Comparison of ENCODE assay signal across 32 cellular contexts in genomic region chr13:97621025-97621424, GRCh38.
"Had no signal": no experiment of that assay in that cellular context is flagged by ENCODE, and none has a peak within 500 bp of the region (broad histone marks: within the 10 kb centered on the region; RNA-seq: fewer than 3 reads in every experiment).

No MANE protein-coding gene starts in this region.

- H3K4me3 ChIP-seq: esophagus muscularis mucosa, gastrocnemius medialis had no signal

- H3K9me3 ChIP-seq: esophagus muscularis mucosa, gastrocnemius medialis had no signal

- H3K36me3 ChIP-seq: esophagus muscularis mucosa, gastrocnemius medialis, WERI-Rb-1 had no signal

- H3K4me3 Mint-ChIP-seq: activated B cell treated with CpG ODN at 0.5 μM for 24 hours; activated CD8-positive, alpha-beta T cell treated with anti-CD3 and anti-CD28 coated beads for 36 hours; activated naive CD8-positive, alpha-beta T cell; activated T-cell treated with anti-CD3 and anti-CD28 coated beads, Interleukin-2, amount 50 U/mL, for 4 hours; activated T-helper 17 cell treated with anti-CD3 and anti-CD28 coated beads, Interleukin-2, amount 50 U/mL, for 72 hours; effector memory CD8-positive, alpha-beta T cell; T-helper 17 cell; T-helper 2 cell treated with Interferon-gamma antibody and Interleukin-4, amounts not matched to agents 5 μg/mL and 100 μg/mL, for 36 hours had no signal

- H3K4me1 Mint-ChIP-seq: activated B cell treated with CpG ODN at 0.5 μM for 24 hours; activated T-helper 17 cell treated with anti-CD3 and anti-CD28 coated beads, Interleukin-2, amount 50 U/mL, for 72 hours; T-helper 17 cell had no signal

- H3K27me3 ChIP-seq: esophagus muscularis mucosa, foreskin keratinocyte, gastrocnemius medialis had no signal

- H3K27ac Mint-ChIP-seq: activated B cell treated with CpG ODN at 0.5 μM for 24 hours; activated CD8-positive, alpha-beta T cell treated with anti-CD3 and anti-CD28 coated beads for 36 hours; activated naive CD8-positive, alpha-beta T cell; activated T-helper 17 cell treated with anti-CD3 and anti-CD28 coated beads, Interleukin-2, amount 50 U/mL, for 72 hours; effector memory CD8-positive, alpha-beta T cell; T-helper 17 cell; T-helper 2 cell treated with Interferon-gamma antibody and Interleukin-4, amounts not matched to agents 5 μg/mL and 100 μg/mL, for 36 hours had no signal

- H3K27ac ChIP-seq: esophagus muscularis mucosa, foreskin keratinocyte, gastrocnemius medialis, WERI-Rb-1 had no signal

- H3K36me3 Mint-ChIP-seq: activated naive CD8-positive, alpha-beta T cell had no signal

- H3K4me1 ChIP-seq: esophagus muscularis mucosa, foreskin keratinocyte, gastrocnemius medialis had no signal

- DNase-seq: activated B cell treated with CpG ODN at 0.5 μM for 24 hours; activated CD4-positive, alpha-beta T cell treated with anti-CD3 and anti-CD28 coated beads for 48 hours; activated CD4-positive, alpha-beta T cell treated with anti-CD3 and anti-CD28 coated beads, Interleukin-2, amount 50 U/mL, for 1 hour; activated CD4-positive, alpha-beta T cell treated with anti-CD3 and anti-CD28 coated beads, Interleukin-2, amount 50 U/mL, for 48 hours; activated CD8-positive, alpha-beta memory T cell treated with anti-CD3 and anti-CD28 coated beads for 24 hours; activated CD8-positive, alpha-beta T cell treated with anti-CD3 and anti-CD28 coated beads for 36 hours; activated effector memory CD4-positive, alpha-beta T cell treated with Interleukin-2 at 50 U/mL for 16 hours; activated gamma-delta T cell treated with Interleukin-2 at 50 U/mL for 16 hours; activated naive CD4-positive, alpha-beta T cell treated with anti-CD3 and anti-CD28 coated beads, Interleukin-2, amount 50 U/mL, for 16 hours; activated naive CD4-positive, alpha-beta T cell treated with Interleukin-2 at 50 U/mL for 16 hours; activated T-cell treated with anti-CD3 and anti-CD28 coated beads, Interleukin-2, amount 50 U/mL, for 4 hours; amniotic stem cell; anterior cingulate cortex; caudate nucleus; cortex of kidney; dermis blood vessel endothelial cell; effector CD4-positive, alpha-beta T cell; effector memory CD8-positive, alpha-beta T cell; erythroblast; foreskin keratinocyte; gastrocnemius medialis; T-helper 1 cell; T-helper 17 cell; T1000 had no signal

- FAIRE-seq: astrocyte, colon had no signal

- ATAC-seq: activated CD4-positive, CD25-positive, alpha-beta regulatory T cell treated with anti-CD3 and anti-CD28 coated beads, Interleukin-2, amount 50 U/mL, for 24 hours; activated CD8-positive, alpha-beta T cell treated with anti-CD3 and anti-CD28 coated beads for 36 hours; activated T-cell treated with anti-CD3 and anti-CD28 coated beads, Interleukin-2, amount 50 U/mL, for 4 hours; activated T-helper 17 cell treated with anti-CD3 and anti-CD28 coated beads, Interleukin-2, amount 50 U/mL, for 72 hours; effector memory CD8-positive, alpha-beta T cell; foreskin keratinocyte; gastrocnemius medialis; T-helper 17 cell had no signal

- H3K9me3 Mint-ChIP-seq: activated B cell treated with CpG ODN at 0.5 μM for 24 hours; activated CD8-positive, alpha-beta T cell treated with anti-CD3 and anti-CD28 coated beads for 36 hours; activated T-cell treated with anti-CD3 and anti-CD28 coated beads, Interleukin-2, amount 50 U/mL, for 4 hours; activated T-helper 17 cell treated with anti-CD3 and anti-CD28 coated beads, Interleukin-2, amount 50 U/mL, for 72 hours; effector memory CD8-positive, alpha-beta T cell; T-helper 2 cell treated with Interferon-gamma antibody and Interleukin-4, amounts not matched to agents 5 μg/mL and 100 μg/mL, for 36 hours had no signal
